In genomic region chr12:2796187-2796663, GRCh38 we compare ENCODE assay signal across 1 cellular context.
TF ChIP-seq lines count a peak whose summit lies in the region.

No MANE protein-coding gene starts in this region.

TF ChIP-seq in HCT116, 20 proteins besides CTCF, POLR2A, EP300 and RAD21 (continued from another document):
- TF ChIP-seq TCF7L2 (IDR thresholded peaks at IDR 0.05; ENCODE audit: borderline replicate concordance, extremely low read depth, insufficient read depth, insufficient read length) (no peak), ZFX (IDR thresholded peaks at IDR 0.05) (no peak), SIN3A (IDR thresholded peaks at IDR 0.05; ENCODE audit: low read depth) (no peak), CBX3 (IDR thresholded peaks at IDR 0.05; ENCODE audit: low read depth) (no peak), MAX (IDR thresholded peaks at IDR 0.05) (no peak), ZNF274 (IDR thresholded peaks at IDR 0.05; ENCODE audit: low read depth, low read length) (no peak), EZH2phosphoT487 (IDR thresholded peaks at IDR 0.05; ENCODE audit: borderline replicate concordance) (no peak), EGR1 (IDR thresholded peaks at IDR 0.05; ENCODE audit: low read depth) (no peak)
